In genomic region chr6:28135393-28135792, GRCh38 we compare ENCODE assay signal across 7 cellular contexts. TPM values are rescaled to one million over a fixed set of nuclear protein-coding genes. Genes with fewer than 3 reads are reported as not detected.
DNase-seq lines count a peak whose midpoint lies in the region; ATAC-seq and TF ChIP-seq lines count a peak whose summit lies in the region.

No MANE protein-coding gene starts in this region.

- H3K27ac Mint-ChIP-seq in activated naive CD8-positive, alpha-beta T cell treated with anti-CD3 and anti-CD28 coated beads, Interleukin-2, amount 50 U/mL, for 24 hours = peak overlapping the region; percentile 96
- peak overlapping the region; percentile 99 to 100 for H3K27ac Mint-ChIP-seq in natural killer cell

- H3K4me3 Mint-ChIP-seq in activated naive CD8-positive, alpha-beta T cell treated with anti-CD3 and anti-CD28 coated beads, Interleukin-2, amount 50 U/mL, for 24 hours = peak overlapping the region; percentile 97
- H3K4me3 Mint-ChIP-seq in natural killer cell = peak overlapping the region; percentile 97

- H4K20me1 ChIP-seq in DND-41 (ENCODE audit: insufficient read depth, low read length) = peaks cover 21% of the 10 kb centered on the region; the same call in 1 of the 2 replicates
- H4K20me1 ChIP-seq in IMR-90 (ENCODE audit: insufficient read depth, low read length) = no peaks in the 10 kb centered on the region; the same call in 1 of the 2 replicates

- no peak overlapping the region for H2AK5ac ChIP-seq in IMR-90 (ENCODE audit: low read depth, low read length)

- 0% methylated on average over 2 of the region's 3 CpGs; no CpG with 5 or more reads in 1 of the 2 experiments for WGBS in IMR-90 (ENCODE audit: extremely low coverage in 2 of 2, insufficient read length in 1 of 2), 2 experiments

- peak overlapping the region; percentile 26 for H3K27ac ChIP-seq in DND-41 (ENCODE audit: low read length)
- H3K27ac ChIP-seq in IMR-90 (ENCODE audit: insufficient read depth, low read length) = no peak overlapping the region

- no peak overlapping the region for H3K18ac ChIP-seq in IMR-90 (ENCODE audit: low read depth, low read length)

- intact Hi-C loops in IMR-90 (cut with micrococcal nuclease) = loop anchor here (5.0 kb wide), 2 partner anchors 132 to 262 kb away; partner anchors contain the start of genes ZSCAN12 and ZSCAN26
- intact Hi-C loops in natural killer cell (cut with micrococcal nuclease) = loop anchor here (5.0 kb wide), 2 partner anchors 33 to 202 kb away; partner anchors contain the start of gene ZSCAN31

- H3K4me2 ChIP-seq in DND-41 (ENCODE audit: insufficient read depth, low read length) (peak overlapping the region; percentile 90), IMR-90 (ENCODE audit: low read depth, low read length) (peak overlapping the region; percentile 71)

- peaks cover 25% of the 10 kb centered on the region for H3K36me3 Mint-ChIP-seq in activated naive CD8-positive, alpha-beta T cell treated with anti-CD3 and anti-CD28 coated beads, Interleukin-2, amount 50 U/mL, for 24 hours (ENCODE audit: low read depth)
- H3K36me3 Mint-ChIP-seq in natural killer cell = no peaks in the 10 kb centered on the region

- peaks cover 83% of the 10 kb centered on the region for H3K79me2 ChIP-seq in DND-41 (ENCODE audit: insufficient read depth, low read length)

- DNase-seq in DND-41 (no peak), IMR-90 (no peak), natural killer cell (no peak), T-helper 9 cell (no peak)
- no peak for DNase-seq in activated naive CD8-positive, alpha-beta T cell treated with anti-CD3 and anti-CD28 coated beads, Interleukin-2, amount 50 U/mL, for 24 hours

- H2AFZ ChIP-seq in DND-41 (ENCODE audit: low read depth, low read length) = no peak overlapping the region
- H2AFZ ChIP-seq in IMR-90 (replicated peaks; ENCODE audit: low read length, poor library complexity) = no peak overlapping the region

- H3K9me1 ChIP-seq in IMR-90 (ENCODE audit: insufficient read depth, low read length) = no peaks in the 10 kb centered on the region

- H3K9me3 ChIP-seq in DND-41 (ENCODE audit: insufficient read depth, low read length, severe bottlenecking) = no peaks in the 10 kb centered on the region
- no peaks in the 10 kb centered on the region for H3K9me3 ChIP-seq in IMR-90 (ENCODE audit: control insufficient read depth, insufficient read depth, low read length)

- H4K5ac ChIP-seq in IMR-90 (ENCODE audit: low read depth, low read length) = no peak overlapping the region

- H3K4me3 ChIP-seq in DND-41 (ENCODE audit: low read depth in 1 of 2, low read length in 2 of 2) (peak overlapping the region; percentile 60 to 83; a peak in 3 of 4 replicates), IMR-90 (ENCODE audit: insufficient read depth, low read depth, low read length) (no peak overlapping the region)

- H3K27me3 ChIP-seq in DND-41 (ENCODE audit: insufficient read depth, low read length, poor library complexity) = no peaks in the 10 kb centered on the region
- H3K27me3 ChIP-seq in IMR-90 (ENCODE audit: control insufficient read depth, insufficient read depth, low read length) = no peaks in the 10 kb centered on the region

- in situ Hi-C loops in IMR-90 (cut with MboI; ENCODE audit: low sequenced_read_pairs) = no loop called here

- dilution Hi-C loops in IMR-90 (cut with HindIII; ENCODE audit: low sequenced_read_pairs, unreplicated experiment) = no loop called here

- no peak for TF ChIP-seq POLR2A in IMR-90 (IDR thresholded peaks at IDR 0.05; ENCODE audit: low read depth, low read length)

- POLR2A ChIA-PET in IMR-90 (lab: Charles Lee; ENCODE audit: unreplicated experiment) = no interaction called here

- H3K27me3 Mint-ChIP-seq in activated naive CD8-positive, alpha-beta T cell treated with anti-CD3 and anti-CD28 coated beads, Interleukin-2, amount 50 U/mL, for 24 hours = no peaks in the 10 kb centered on the region
- no peaks in the 10 kb centered on the region for H3K27me3 Mint-ChIP-seq in natural killer cell (ENCODE audit: low read depth in 2 of 2)

- no peaks in the 10 kb centered on the region for H3K9me3 Mint-ChIP-seq in activated naive CD8-positive, alpha-beta T cell treated with anti-CD3 and anti-CD28 coated beads, Interleukin-2, amount 50 U/mL, for 24 hours
- H3K9me3 Mint-ChIP-seq in natural killer cell = no peaks in the 10 kb centered on the region

- H2AK9ac ChIP-seq in IMR-90 (replicated peaks; ENCODE audit: low read depth, low read length, poor library complexity) = no peak overlapping the region

- H3K4ac ChIP-seq in IMR-90 (ENCODE audit: low read depth, low read length) = no peak overlapping the region

- no peak overlapping the region for H2BK15ac ChIP-seq in IMR-90 (ENCODE audit: low read depth, low read length)

- H3K14ac ChIP-seq in IMR-90 (replicated peaks; ENCODE audit: low read depth, low read length) = no peak overlapping the region

- H4K8ac ChIP-seq in IMR-90 (ENCODE audit: low read depth in 2 of 2, low read length in 2 of 2) = no peak overlapping the region

- no peak for TF ChIP-seq RAD21 in IMR-90 (IDR thresholded peaks at IDR 0.05; ENCODE audit: low read length)

- no peak overlapping the region for H2BK120ac ChIP-seq in IMR-90 (ENCODE audit: low read depth, low read length)

- H3K56ac ChIP-seq in IMR-90 (ENCODE audit: extremely low read depth, insufficient read depth, low read length) = no peak overlapping the region; the same call in 1 of the 2 replicates

- peaks cover 30% of the 10 kb centered on the region for H3K36me3 ChIP-seq in DND-41 (ENCODE audit: insufficient read depth, low read length)
- peaks cover 2% of the 10 kb centered on the region for H3K36me3 ChIP-seq in IMR-90 (ENCODE audit: control insufficient read depth, insufficient read depth, low read length)

- no peak overlapping the region for H4K91ac ChIP-seq in IMR-90 (ENCODE audit: insufficient read depth, low read depth, low read length)

- H2BK20ac ChIP-seq in IMR-90 (ENCODE audit: low read depth, low read length) = no peak overlapping the region

- ATAC-seq in DND-41 (ENCODE audit: insufficient read depth, low read depth) (no peak), IMR-90 (ENCODE audit: low read depth) (no peak), natural killer cell (no peak), GM21423 (IDR thresholded peaks at IDR 0.05; ENCODE audit: unreplicated experiment) (no peak), GM21381 (IDR thresholded peaks at IDR 0.05; ENCODE audit: unreplicated experiment) (no peak)
- no peak for ATAC-seq in activated naive CD8-positive, alpha-beta T cell treated with anti-CD3 and anti-CD28 coated beads, Interleukin-2, amount 50 U/mL, for 24 hours

- H3K4me1 ChIP-seq in DND-41 (ENCODE audit: insufficient read depth, low read length) (peaks cover 67% of the 10 kb centered on the region), IMR-90 (ENCODE audit: control insufficient read depth, insufficient read depth, low read length) (peaks cover 2% of the 10 kb centered on the region; the same call in 1 of the 2 replicates)

- CTCF ChIA-PET in IMR-90 (lab: Yijun Ruan, JAX) = no interaction called here

- no peak overlapping the region for H2BK5ac ChIP-seq in IMR-90 (ENCODE audit: low read depth, low read length, poor library complexity, severe bottlenecking)

- H3K9ac ChIP-seq in DND-41 (ENCODE audit: low read depth, low read length) (peak overlapping the region; percentile 90), IMR-90 (ENCODE audit: low read depth, low read length) (peak overlapping the region; percentile 99; the same call in 1 of the 2 replicates)

- peaks cover 8 to 39% of the 10 kb centered on the region in 2 experiments for H3K79me1 ChIP-seq in IMR-90 (ENCODE audit: low read depth in 1 of 2, low read length in 2 of 2)

- TF ChIP-seq CTCF in DND-41 (IDR thresholded peaks at IDR 0.05; ENCODE audit: borderline replicate concordance, extremely low read depth, low read length, poor library complexity, severe bottlenecking) (no peak), IMR-90 (conservative IDR thresholded peaks at IDR 0.05; ENCODE audit: low read depth, low read length) (no peak), natural killer cell (IDR thresholded peaks at IDR 0.05) (no peak)

- H3K4me1 Mint-ChIP-seq in activated naive CD8-positive, alpha-beta T cell treated with anti-CD3 and anti-CD28 coated beads, Interleukin-2, amount 50 U/mL, for 24 hours = peaks cover 75% of the 10 kb centered on the region
- peaks cover 59 to 60% of the 10 kb centered on the region in 2 donors for H3K4me1 Mint-ChIP-seq in natural killer cell

- no peak overlapping the region for H3K23ac ChIP-seq in IMR-90 (ENCODE audit: low read depth, low read length)

- BruUV-seq in IMR-90 (replicated peaks; lab: Mats Ljungman, UMichigan) = no TSS peak

TF ChIP-seq in IMR-90, 13 proteins besides CTCF, POLR2A, EP300 and RAD21 (continues in another document):
- no peak for TF ChIP-seq MAZ (IDR thresholded peaks at IDR 0.05; ENCODE audit: borderline replicate concordance, low read depth, low read length)
- TF ChIP-seq SMC3 (IDR thresholded peaks at IDR 0.05; ENCODE audit: low read depth, low read length) = no peak
- TF ChIP-seq RCOR1 (IDR thresholded peaks at IDR 0.05; ENCODE audit: insufficient replicate concordance, low read length) = no peak
- no peak for TF ChIP-seq RFX5 (IDR thresholded peaks at IDR 0.05; ENCODE audit: low read depth, low read length)
- no peak for TF ChIP-seq USF2 (IDR thresholded peaks at IDR 0.05; ENCODE audit: low read depth, low read length)
- TF ChIP-seq BHLHE40 (IDR thresholded peaks at IDR 0.05; ENCODE audit: low read depth, low read length) = no peak

RNA-seq across cellular contexts. Expression of gene ZKSCAN8, which starts 6.3 kb away (rescaled TPM):
- total RNA-seq in IMR-90 (2012; rRNA removed) = 15.0 and 22.8 TPM in 2 replicates
- polyA plus RNA-seq in IMR-90 (2012; rRNA removed) = 4.5 and 8.3 TPM in 2 replicates
- 1.0 and 1.5 TPM in 2 replicates for polyA plus RNA-seq in IMR-90 (2012; cell fraction: cytosol; rRNA removed)
- 4.6 and 32.4 TPM in 2 replicates for polyA plus RNA-seq in IMR-90 (2012; cell fraction: nucleus; rRNA removed; ENCODE audit: low replicate concordance)
- 10 to 100 TPM; 38.0 to 42.5 (median 39.2) TPM for total RNA-seq in natural killer cell

RNA-seq across cellular contexts. Expression of gene ZSCAN16, which starts 11.0 kb away (rescaled TPM):
- 2.5 and 3.0 TPM in 2 replicates for total RNA-seq in IMR-90 (2012; rRNA removed)
- 1.7 and 1.8 TPM in 2 replicates for polyA plus RNA-seq in IMR-90 (2012; rRNA removed)
- polyA plus RNA-seq in IMR-90 (2012; cell fraction: cytosol; rRNA removed) = 0.43 and 0.80 TPM in 2 replicates
- polyA plus RNA-seq in IMR-90 (2012; cell fraction: nucleus; rRNA removed; ENCODE audit: low replicate concordance) = 0.99 and 2.2 TPM in 2 replicates
- 1 to 10 TPM; 7.7 to 9.1 (median 7.8) TPM for total RNA-seq in natural killer cell

RNA-seq across cellular contexts. Expression of gene ZNF165, which starts 55.0 kb away (rescaled TPM):
- total RNA-seq in IMR-90 (2012; rRNA removed) = 0.28 and 0.36 TPM in 2 replicates
- polyA plus RNA-seq in IMR-90 (2012; rRNA removed) = 0.07 and 0.09 TPM in 2 replicates
- polyA plus RNA-seq in IMR-90 (2012; cell fraction: cytosol; rRNA removed) = 0.01 TPM in 1 of 2 replicates, not detected in the other
- polyA plus RNA-seq in IMR-90 (2012; cell fraction: nucleus; rRNA removed; ENCODE audit: low replicate concordance) = 0.06 TPM in 1 of 2 replicates, not detected in the other
- 1 to 10 TPM in 1 of 3 donors, under 1 TPM in 2; 0.61 to 2.2 (median 0.85) TPM for total RNA-seq in natural killer cell
